10 cellular contexts compared by ENCODE assay signal in genomic region chr1:77513839-77514763, GRCh38.
DNase-seq lines count a peak whose midpoint lies in the region; ATAC-seq, FAIRE-seq and TF ChIP-seq lines count a peak whose summit lies in the region.
"Had no signal": no experiment of that assay in that cellular context is flagged by ENCODE, and none has a peak within 500 bp of the region (broad histone marks: within the 10 kb centered on the region; RNA-seq: fewer than 3 reads in every experiment).

No MANE protein-coding gene starts in this region.

- TF ChIP-seq EP300 in A549 (IDR thresholded peaks at IDR 0.05), result no peak

- H3K27me3 Mint-ChIP-seq in glutamatergic neuron (ENCODE audit: unreplicated experiment), result no peaks in the 10 kb centered on the region

- H3K4me1 ChIP-seq in A549, result peaks cover 20% of the 10 kb centered on the region
- H3K4me1 ChIP-seq: BE2C had no signal

- H3K4me3 ChIP-seq in A549, result no peak overlapping the region

- CTCF ChIA-PET in A549 (lab: Yijun Ruan, JAX), result no interaction called here

- POLR2A ChIA-PET in A549 (lab: Yijun Ruan, JAX), result interaction anchor here (0.6 kb wide), 1 partner anchor 235 kb away, joined by 5 read pairs; no protein-coding TSS in a partner anchor

- FAIRE-seq in A549 (lab: Jason Lieb, UNC), result no peak
- FAIRE-seq: HepG2 had no signal

- TF ChIP-seq CTCF in A549 (IDR thresholded peaks at IDR 0.05) (no peak), glutamatergic neuron (IDR thresholded peaks at IDR 0.05; ENCODE audit: partially characterized antibody, unreplicated experiment) (no peak)

- H3K4me1 Mint-ChIP-seq in glutamatergic neuron (ENCODE audit: low read depth, unreplicated experiment), result no peaks in the 10 kb centered on the region

- no peak for TF ChIP-seq POLR2A in A549 (IDR thresholded peaks at IDR 0.05; ENCODE audit: low read length)

- 77% methylated on average over 17 of the region's 17 CpGs for WGBS in A549 (ENCODE audit: missing lambda C conversion rate)

- DNase-seq in A549 (ENCODE audit: low read depth in 1 of 2, low spot score in 1 of 2) (no peak), NCI-H1048 (lab: John Stamatoyannopoulos, UW) (peak; percentile 53), epidermal melanocyte (ENCODE audit: insufficient read length, low spot score) (peak; percentile 76), midbrain (lab: John Stamatoyannopoulos, UW) (peak; percentile 78), DMS79 (lab: John Stamatoyannopoulos, UW) (no peak), glutamatergic neuron (no peak)
- DNase-seq in activated effector memory CD4-positive, alpha-beta T cell treated with anti-CD3 and anti-CD28 coated beads, Interleukin-2, amount 50 U/mL, for 16 hours, result no peak
- DNase-seq: BE2C had no signal

- H3K9me3 ChIP-seq in A549, result peaks cover 3% of the 10 kb centered on the region; the same call in 1 of the 3 replicates
- H3K9me3 ChIP-seq: BE2C had no signal

- H3K9me3 Mint-ChIP-seq in glutamatergic neuron (ENCODE audit: unreplicated experiment), result peaks cover 6% of the 10 kb centered on the region

- no peak for TF ChIP-seq RAD21 in A549 (conservative IDR thresholded peaks at IDR 0.05 in 1 of 2, IDR thresholded peaks at IDR 0.05 in 1 of 2)

- H3K27ac ChIP-seq in A549, result peak overlapping the region in 1 of 2 experiments; percentile 48; a peak in 3 of 6 replicates

- H3K4me2 ChIP-seq in A549, result peak overlapping the region; percentile 3; the same call in 1 of the 3 replicates

- H3K4me3 Mint-ChIP-seq in glutamatergic neuron (ENCODE audit: unreplicated experiment), result no peak overlapping the region

- no peaks in the 10 kb centered on the region for H3K36me3 Mint-ChIP-seq in glutamatergic neuron (ENCODE audit: unreplicated experiment)

- ATAC-seq in A549 (no peak), HG02588 (IDR thresholded peaks at IDR 0.05; ENCODE audit: unreplicated experiment) (no peak)
- ATAC-seq: HepG2 had no signal

- H3K27ac Mint-ChIP-seq in glutamatergic neuron (ENCODE audit: unreplicated experiment), result no peak overlapping the region

TF ChIP-seq in A549, 52 proteins besides CTCF, POLR2A, EP300 and RAD21:
- TF ChIP-seq MYC (IDR thresholded peaks at IDR 0.05; ENCODE audit: borderline replicate concordance, low read length) (no peak), RARB (CRISPR knock-in tag; IDR thresholded peaks at IDR 0.05) (no peak), HOXB5 (CRISPR knock-in tag; IDR thresholded peaks at IDR 0.05) (no peak), MAFK (IDR thresholded peaks at IDR 0.05; ENCODE audit: partially characterized antibody) (no peak), JUN (IDR thresholded peaks at IDR 0.05) (no peak), BHLHE40 (IDR thresholded peaks at IDR 0.05; ENCODE audit: low read depth, low read length) (no peak), PHF8 (IDR thresholded peaks at IDR 0.05; ENCODE audit: borderline replicate concordance, low read depth) (no peak), CHD4 (IDR thresholded peaks at IDR 0.05; ENCODE audit: borderline replicate concordance) (no peak), ZFP36 (IDR thresholded peaks at IDR 0.05; ENCODE audit: borderline replicate concordance, partially characterized antibody) (no peak), CEBPB (IDR thresholded peaks at IDR 0.05) (no peak), EHMT2 (IDR thresholded peaks at IDR 0.05; ENCODE audit: low read depth) (no peak), BCL3 (IDR thresholded peaks at IDR 0.05) (no peak), USF2 (IDR thresholded peaks at IDR 0.05) (no peak), HOXA7 (CRISPR knock-in tag; IDR thresholded peaks at IDR 0.05) (no peak), RFX5 (IDR thresholded peaks at IDR 0.05) (no peak)
TF ChIP-seq in A549: peak in this region for 0.

Comparison
In these comparisons a context has a peak if more than half of its experiments do, and no peak if none do; other contexts are left out.
1. DNase-seq: peak in NCI-H1048 (single experiment), epidermal melanocyte (single experiment) and midbrain (single experiment); none in A549 (0 of 2), activated effector memory CD4-positive, alpha-beta T cell treated with anti-CD3 and anti-CD28 coated beads, Interleukin-2, amount 50 U/mL, for 16 hours (single experiment), DMS79 (single experiment) and glutamatergic neuron (single experiment).